Comparison of ENCODE assay signal across 8 cellular contexts in the genomic region with DNA sequence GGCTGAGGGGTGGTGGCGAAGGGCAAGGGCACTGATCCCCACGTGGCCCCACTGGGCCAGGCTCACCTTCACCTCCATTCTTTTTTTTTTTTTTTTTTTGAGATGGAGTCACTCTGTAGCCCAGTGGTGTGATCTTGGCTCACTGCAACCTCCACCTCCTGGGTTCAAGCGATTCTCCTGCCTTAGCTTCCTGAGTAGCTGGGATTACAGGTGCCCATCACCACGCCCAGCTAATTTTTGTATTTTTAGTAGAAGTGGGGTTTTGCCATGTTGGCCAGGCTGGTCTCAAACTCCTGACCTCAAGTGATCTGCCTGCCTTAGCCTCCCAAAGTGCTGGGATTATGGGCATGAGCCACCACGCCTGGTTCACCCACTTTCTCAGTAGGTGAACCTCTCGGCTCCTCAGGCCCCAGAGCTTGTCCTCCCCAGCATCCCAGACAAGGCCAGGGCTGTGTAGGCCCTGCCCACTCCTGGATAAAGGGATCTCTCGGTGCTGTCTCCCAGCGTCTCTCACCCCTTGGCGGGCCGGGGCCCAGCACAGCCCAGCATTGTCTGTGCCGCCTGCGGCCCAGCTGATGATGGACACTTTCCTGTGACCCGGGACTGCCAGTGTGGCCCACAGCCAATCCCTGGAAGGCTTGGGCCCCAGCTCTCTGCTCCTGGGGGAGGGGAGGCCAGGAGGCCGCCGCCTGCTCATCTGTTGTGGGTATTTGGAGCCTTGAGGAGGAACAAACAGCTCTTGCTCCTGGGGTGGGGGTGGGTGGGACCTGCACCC.
DNase-seq lines count a peak whose midpoint lies in the region; ATAC-seq and TF ChIP-seq lines count a peak whose summit lies in the region.
"Not testable (repeated sequence)": the region's sequence is repeated elsewhere in the genome, so short reads cannot be mapped to it uniquely, and the experiment has no call there.

No MANE protein-coding gene starts in this region.

- CTCF ChIA-PET in Caco-2 (lab: Charles Lee), result interaction anchor here (0.5 to 1.8 kb wide), 4 partner anchors 9 to 34 kb away, joined by 3 to 5 read pairs (median 3); no protein-coding TSS in a partner anchor

- not testable (repeated sequence) for DNase-seq in Caco-2; sciatic nerve (ENCODE audit: low spot score); transverse colon
- DNase-seq in dorsolateral prefrontal cortex (peak in 9 of 10 donors; percentile 75 to 91 (median 82)), head of caudate nucleus (peak; percentile 62 to 95 (median 86)), left lung (peak in 1 of 2 donors; percentile 75), neural crest cell (ENCODE audit: low read depth, low spot score) (peak; percentile 62)

- ATAC-seq in left lung, result not testable (repeated sequence)
- ATAC-seq in sciatic nerve, result peak; percentile 3

- H3K4me3 ChIP-seq in Caco-2 (ENCODE audit: low read depth, low read length); left lung; transverse colon: not testable (repeated sequence)
- H3K4me3 ChIP-seq in dorsolateral prefrontal cortex, result peak overlapping the region in 4 of 59 donors; percentile 13 to 38 (median 24)

- not testable (repeated sequence) for TF ChIP-seq CTCF in Caco-2 (IDR thresholded peaks at IDR 0.05; ENCODE audit: insufficient read depth in 1 of 2, low read depth in 1 of 2, low read length in 1 of 2, severe bottlenecking in 1 of 2, unreplicated experiment in 1 of 2); left lung (IDR thresholded peaks at IDR 0.05); neural crest cell (conservative IDR thresholded peaks at IDR 0.05); transverse colon (IDR thresholded peaks at IDR 0.05)
- TF ChIP-seq CTCF in dorsolateral prefrontal cortex (IDR thresholded peaks at IDR 0.05 in 54 of 56, conservative IDR thresholded peaks at IDR 0.05 in 2 of 56; ENCODE audit: low read depth in 1 of 56, partially characterized antibody in 56 of 56), result peak in 4 of 56 donors; percentile 5 to 19 (median 14)

- peak overlapping the region; percentile 41 for H3K27ac ChIP-seq in adipose tissue (ENCODE audit: low read depth, low read length)
- H3K27ac ChIP-seq in dorsolateral prefrontal cortex, result peak overlapping the region; percentile 68 to 99 (median 98)
- peak overlapping the region; percentile 40 to 72 for H3K27ac ChIP-seq in left lung
- peak overlapping the region; percentile 87 to 96 (median 95) for H3K27ac ChIP-seq in transverse colon

- intact Hi-C loops in Caco-2 (cut with micrococcal nuclease; ENCODE audit: unreplicated experiment); dorsolateral prefrontal cortex (cut with DNase I); left lung (cut with DNase I); sciatic nerve (cut with DNase I); transverse colon (cut with DNase I; ENCODE audit: low total_unique reads): not testable (repeated sequence)
- intact Hi-C loops in head of caudate nucleus (cut with DNase I), result loop anchor here (2.0 kb wide), 1 partner anchor 17 kb away; no protein-coding TSS in a partner anchor

- peaks cover 96% of the 10 kb centered on the region for H3K36me3 Mint-ChIP-seq in Caco-2 (ENCODE audit: insufficient read depth, unreplicated experiment)
- H3K36me3 Mint-ChIP-seq in neural crest cell (ENCODE audit: low read depth), result not testable (repeated sequence)

- not testable (repeated sequence) for H3K27me3 ChIP-seq in Caco-2 (replicated peaks; ENCODE audit: control insufficient read depth, insufficient read depth, low read length); dorsolateral prefrontal cortex; left lung; transverse colon

- H3K4me1 ChIP-seq in Caco-2 (peaks cover 11% of the 10 kb centered on the region; the same call in 1 of the 2 replicates), left lung (peaks cover 0 to 75% of the 10 kb centered on the region in 2 donors), transverse colon (peaks cover 74 to 88% (median 79%) of the 10 kb centered on the region in 4 donors)

- H3K9me3 ChIP-seq in Caco-2, left lung, transverse colon: not testable (repeated sequence)

- TF ChIP-seq POLR2A in transverse colon (IDR thresholded peaks at IDR 0.05), result not testable (repeated sequence)

- 49 to 74% (median 67%) methylated on average over 15 of the region's 15 CpGs for WGBS in adipose tissue, 3 donors
- WGBS in transverse colon (ENCODE audit: low coverage in 1 of 2), 2 donors, result 18 to 69% methylated on average over 2 to 9 of the region's 15 CpGs

- H3K4me3 Mint-ChIP-seq in Caco-2 (ENCODE audit: unreplicated experiment), result not testable (repeated sequence)
- H3K4me3 Mint-ChIP-seq in neural crest cell, result peak overlapping the region; percentile 78

- in situ Hi-C loops in transverse colon (cut with MboI; ENCODE audit: low pct_ligation_motif_present in 1 of 4, low pct_unique_long_range_greater_than_20kb in 1 of 4, low sequenced_read_pairs in 3 of 4), result not testable (repeated sequence)

- H3K36me3 ChIP-seq in Caco-2 (ENCODE audit: control insufficient read depth, insufficient read depth, low read length), result peaks cover 18% of the 10 kb centered on the region
- not testable (repeated sequence) for H3K36me3 ChIP-seq in left lung, transverse colon

- H3K4me1 Mint-ChIP-seq in Caco-2 (ENCODE audit: low read depth, unreplicated experiment) (peaks cover 12% of the 10 kb centered on the region), neural crest cell (peaks cover 68% of the 10 kb centered on the region)

- H3K9me3 Mint-ChIP-seq in Caco-2 (ENCODE audit: unreplicated experiment); neural crest cell: not testable (repeated sequence)

- peak overlapping the region; percentile 34 for H3K27ac Mint-ChIP-seq in Caco-2 (ENCODE audit: unreplicated experiment)
- peak overlapping the region; percentile 93 for H3K27ac Mint-ChIP-seq in neural crest cell (ENCODE audit: unreplicated experiment)

- BruUV-seq in Caco-2 (replicated peaks; lab: Mats Ljungman, UMichigan), result not testable (repeated sequence)

- TF ChIP-seq EP300 in transverse colon (IDR thresholded peaks at IDR 0.05; ENCODE audit: low read depth), result not testable (repeated sequence)

- POLR2A ChIA-PET in Caco-2 (lab: Charles Lee), result interaction anchor here (0.6 kb wide), 1 partner anchor 1412 kb away, joined by 4 read pairs; no protein-coding TSS in a partner anchor

- not testable (repeated sequence) for H3K27me3 Mint-ChIP-seq in Caco-2 (ENCODE audit: insufficient read depth, unreplicated experiment); neural crest cell (ENCODE audit: low read depth)

Comparison
In these comparisons a context has a peak if more than half of its experiments do, and no peak if none do; other contexts are left out.
1. H3K27ac ChIP-seq: peak in every context shown above with its lines; median percentile 98 in dorsolateral prefrontal cortex; 95 in transverse colon; 56 in left lung; 41 in adipose tissue.